ENCODE assay signal across 18 cellular contexts in the genomic region with DNA sequence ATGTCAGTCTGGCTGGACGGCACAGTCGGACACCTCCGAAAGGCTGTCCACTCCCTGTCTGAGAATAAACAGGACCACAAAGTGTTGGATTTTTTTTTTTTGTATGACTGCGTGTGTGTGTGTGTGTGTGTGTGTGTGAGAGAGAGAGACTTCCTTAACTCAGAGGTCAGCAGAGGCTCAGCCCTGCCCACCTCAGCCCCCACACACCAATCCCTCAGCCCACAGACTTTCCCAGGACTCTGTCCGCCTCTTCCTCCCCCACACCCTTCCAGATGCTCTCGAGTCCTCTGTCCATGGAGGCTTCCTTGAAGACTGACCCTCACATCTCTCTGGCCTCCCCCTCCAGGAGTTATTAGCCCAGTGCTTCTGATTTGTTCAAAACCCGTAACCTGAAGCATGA.
DNase-seq lines count a peak whose midpoint lies in the region; ATAC-seq and TF ChIP-seq lines count a peak whose summit lies in the region.
"Had no signal": no experiment of that assay in that cellular context is flagged by ENCODE, and none has a peak within 500 bp of the region (broad histone marks: within the 10 kb centered on the region; RNA-seq: fewer than 3 reads in every experiment).

No MANE protein-coding gene starts in this region.

- H3K9me3 ChIP-seq in adrenal gland (replicated peaks in 1 of 3) = no peaks in the 10 kb centered on the region
- H3K9me3 ChIP-seq: A549, MG63 had no signal

- intact Hi-C loops in adrenal gland (cut with DNase I) = no loop called here

- WGBS in adrenal gland, 4 donors = 80 to 96% (median 94%) methylated on average over 7 of the region's 7 CpGs

- in situ Hi-C loops in ACHN (cut with HindIII; ENCODE audit: low pct_ligation_motif_present, low pct_unique_long_range_greater_than_20kb, low sequenced_read_pairs) = no loop called here

- H3K27me3 Mint-ChIP-seq in mesothelial cell of epicardium (ENCODE audit: low read depth) = no peaks in the 10 kb centered on the region
- no peaks in the 10 kb centered on the region for H3K27me3 Mint-ChIP-seq in stimulated activated memory B cell treated with anti-CD40 and anti-IgM and Interleukin-4, amounts not matched to agents 10 μg/mL and 1 μg/mL and 100 μg/mL, for 72 hours

- no peak overlapping the region for H3K27ac ChIP-seq in adrenal gland
- H3K27ac ChIP-seq: A549, KMS-11 had no signal

- peaks cover 63% of the 10 kb centered on the region for H3K4me1 Mint-ChIP-seq in mesothelial cell of epicardium
- peaks cover 42% of the 10 kb centered on the region for H3K4me1 Mint-ChIP-seq in stimulated activated memory B cell treated with anti-CD40 and anti-IgM and Interleukin-4, amounts not matched to agents 10 μg/mL and 1 μg/mL and 100 μg/mL, for 72 hours
- H3K4me1 Mint-ChIP-seq: CD4-positive, CD25-positive, alpha-beta regulatory T cell had no signal

- peaks cover 0 to 8% of the 10 kb centered on the region in 2 donors for H3K4me1 ChIP-seq in adrenal gland (replicated peaks in 1 of 2)
- H3K4me1 ChIP-seq: A549 had no signal

- no peaks in the 10 kb centered on the region for H3K36me3 Mint-ChIP-seq in mesothelial cell of epicardium
- no peaks in the 10 kb centered on the region for H3K36me3 Mint-ChIP-seq in stimulated activated memory B cell treated with anti-CD40 and anti-IgM and Interleukin-4, amounts not matched to agents 10 μg/mL and 1 μg/mL and 100 μg/mL, for 72 hours
- H3K36me3 Mint-ChIP-seq: CD4-positive, CD25-positive, alpha-beta regulatory T cell had no signal

- H3K27ac Mint-ChIP-seq in mesothelial cell of epicardium = peak overlapping the region; percentile 79
- H3K27ac Mint-ChIP-seq in stimulated activated memory B cell treated with anti-CD40 and anti-IgM and Interleukin-4, amounts not matched to agents 10 μg/mL and 1 μg/mL and 100 μg/mL, for 72 hours = peak overlapping the region; percentile 23
- H3K27ac Mint-ChIP-seq: CD4-positive, CD25-positive, alpha-beta regulatory T cell had no signal

- peak; percentile 71 for DNase-seq in CMK (ENCODE audit: low read depth)
- DNase-seq in amniotic epithelial cell (ENCODE audit: low read depth) = peak; percentile 21
- no peak for DNase-seq in mesothelial cell of epicardium (ENCODE audit: low spot score in 2 of 2, unreplicated experiment in 2 of 2)
- no peak for DNase-seq in ACHN
- DNase-seq in adrenal gland = no peak
- DNase-seq in NCI-H128 (lab: John Stamatoyannopoulos, UW; ENCODE audit: unreplicated experiment) = no peak
- DNase-seq: CD4-positive, CD25-positive, alpha-beta regulatory T cell; MG63; NCI-H1092 treated with DMSO at 0.1 percent for 48 hours; NCI-H1694 treated with DMSO at 0.1 percent for 48 hours; NCI-H2107; NCI-H2227 treated with DMSO at 0.1 percent for 48 hours; NCI-H524; Right ventricle myocardium superior had no signal

- no peaks in the 10 kb centered on the region for H3K9me3 Mint-ChIP-seq in mesothelial cell of epicardium
- no peaks in the 10 kb centered on the region for H3K9me3 Mint-ChIP-seq in stimulated activated memory B cell treated with anti-CD40 and anti-IgM and Interleukin-4, amounts not matched to agents 10 μg/mL and 1 μg/mL and 100 μg/mL, for 72 hours

- H3K27me3 ChIP-seq in adrenal gland = no peaks in the 10 kb centered on the region
- H3K27me3 ChIP-seq: MG63 had no signal

- TF ChIP-seq POLR2A in adrenal gland (IDR thresholded peaks at IDR 0.05) = no peak

- H3K4me3 Mint-ChIP-seq in mesothelial cell of epicardium = no peak overlapping the region
- H3K4me3 Mint-ChIP-seq in stimulated activated memory B cell treated with anti-CD40 and anti-IgM and Interleukin-4, amounts not matched to agents 10 μg/mL and 1 μg/mL and 100 μg/mL, for 72 hours = no peak overlapping the region

- no peak for ATAC-seq in stimulated activated memory B cell treated with anti-CD40 and anti-IgM and Interleukin-4, amounts not matched to agents 10 μg/mL and 1 μg/mL and 100 μg/mL, for 72 hours
- ATAC-seq: A549, HepG2 had no signal

- H3K4me3 ChIP-seq in adrenal gland = no peak overlapping the region
- H3K4me3 ChIP-seq: A549, MG63 had no signal

- no peaks in the 10 kb centered on the region for H3K36me3 ChIP-seq in adrenal gland (replicated peaks in 1 of 2)
- H3K36me3 ChIP-seq: MG63 had no signal

- TF ChIP-seq CTCF in mesothelial cell of epicardium (IDR thresholded peaks at IDR 0.05; ENCODE audit: unreplicated experiment) (no peak), adrenal gland (IDR thresholded peaks at IDR 0.05) (no peak)

Comparison
In these comparisons a context has a peak if more than half of its experiments do, and no peak if none do; other contexts are left out.
1. DNase-seq: peak in CMK (single experiment) and amniotic epithelial cell (single experiment); none in mesothelial cell of epicardium (0 of 2), ACHN (single experiment), adrenal gland (0 of 7) and NCI-H128 (single experiment).